In genomic region chr6:132513821-132514545, GRCh38 we compare ENCODE assay signal across 11 cellular contexts. TPM values are rescaled to one million over a fixed set of nuclear protein-coding genes. Genes with fewer than 3 reads are reported as not detected.
DNase-seq lines count a peak whose midpoint lies in the region; ATAC-seq, FAIRE-seq and TF ChIP-seq lines count a peak whose summit lies in the region.
"Had no signal": no experiment of that assay in that cellular context is flagged by ENCODE, and none has a peak within 500 bp of the region (broad histone marks: within the 10 kb centered on the region; RNA-seq: fewer than 3 reads in every experiment).

No MANE protein-coding gene starts in this region.

- H3K27ac ChIP-seq in GM23248 (peak overlapping the region; percentile 72), RWPE2 (ENCODE audit: poor library complexity, severe bottlenecking) (peak overlapping the region; percentile 27), epithelial cell of prostate (peak overlapping the region; percentile 78), gastrocnemius medialis (peak overlapping the region in 2 of 4 donors; percentile 85 to 93)

- peak overlapping the region; percentile 96 for H3K4me2 ChIP-seq in GM23248 (ENCODE audit: unreplicated experiment)

- no peak for TF ChIP-seq CTCF in RWPE2 (IDR thresholded peaks at IDR 0.05; ENCODE audit: poor library complexity, severe bottlenecking)
- no peak for TF ChIP-seq CTCF in gastrocnemius medialis (IDR thresholded peaks at IDR 0.05 in 4 of 5, conservative IDR thresholded peaks at IDR 0.05 in 1 of 5)

- DNase-seq in GM23248, result no peak
- DNase-seq in RWPE2 (ENCODE audit: low spot score), result no peak
- DNase-seq in epithelial cell of prostate (ENCODE audit: low read depth, low spot score), result no peak
- no peak for DNase-seq in gastrocnemius medialis
- DNase-seq in KG1 (lab: John Stamatoyannopoulos, UW), result no peak
- DNase-seq in urothelium cell line (ENCODE audit: low spot score), result no peak
- DNase-seq in effector CD4-positive, alpha-beta T cell, result no peak
- no peak for DNase-seq in DMS 273 treated with DMSO at 0.1 percent for 48 hours (lab: John Stamatoyannopoulos, UW)
- DNase-seq: brain microvascular endothelial cell had no signal

- H3K9me3 ChIP-seq in GM23248 (ENCODE audit: low read depth) (no peaks in the 10 kb centered on the region), RWPE2 (ENCODE audit: severe bottlenecking) (peaks cover 4% of the 10 kb centered on the region), gastrocnemius medialis (no peaks in the 10 kb centered on the region)

- no peak for FAIRE-seq in urothelium cell line (lab: Jason Lieb, UNC)

- WGBS in GM23248 (ENCODE audit: low coverage in 1 of 2, low lambda C conversion rate in 2 of 2, missing lambda C conversion rate in 2 of 2), 2 experiments, result 61 to 78% methylated on average over 3 of the region's 3 CpGs

- peaks cover 3% of the 10 kb centered on the region for H4K20me1 ChIP-seq in GM23248 (ENCODE audit: insufficient read depth)

- peaks cover 16% of the 10 kb centered on the region for H3F3A ChIP-seq in GM23248 (ENCODE audit: insufficient read depth)

- peak overlapping the region; percentile 94 for H2AFZ ChIP-seq in GM23248

- no peaks in the 10 kb centered on the region for H3K9me2 ChIP-seq in GM23248 (ENCODE audit: insufficient read depth)

- ATAC-seq in RWPE2 (ENCODE audit: low read depth) (no peak), gastrocnemius medialis (no peak)

- H3K79me2 ChIP-seq in GM23248 (ENCODE audit: insufficient read depth), result peaks cover 38% of the 10 kb centered on the region

- H3K36me3 ChIP-seq in GM23248 (ENCODE audit: low read depth) (no peaks in the 10 kb centered on the region), RWPE2 (ENCODE audit: low read depth) (no peaks in the 10 kb centered on the region), gastrocnemius medialis (no peaks in the 10 kb centered on the region)
- H3K36me3 ChIP-seq: brain microvascular endothelial cell had no signal

- H3K4me3 ChIP-seq in GM23248 (peak overlapping the region; percentile 93), RWPE2 (ENCODE audit: severe bottlenecking) (no peak overlapping the region), gastrocnemius medialis (peak overlapping the region in 3 of 4 donors; percentile 77 to 93 (median 84))

- TF ChIP-seq POLR2A in gastrocnemius medialis (IDR thresholded peaks at IDR 0.05), result no peak

- H3K4me1 ChIP-seq in GM23248 (ENCODE audit: insufficient read depth), result peaks cover 33% of the 10 kb centered on the region
- peaks cover 16% of the 10 kb centered on the region for H3K4me1 ChIP-seq in RWPE2 (ENCODE audit: insufficient read depth, poor library complexity, severe bottlenecking)
- peaks cover 15 to 20% of the 10 kb centered on the region in 2 donors for H3K4me1 ChIP-seq in gastrocnemius medialis

- intact Hi-C loops in gastrocnemius medialis (cut with DNase I; ENCODE audit: low total_unique reads), result loop anchor here (10.0 kb wide), 1 partner anchor 1051 kb away; no protein-coding TSS in a partner anchor

- in situ Hi-C loops in GM23248 (cut with MboI), result no loop called here
- in situ Hi-C loops in gastrocnemius medialis (cut with MboI; ENCODE audit: low sequenced_read_pairs in 4 of 4), result loop anchor here in 2 of 4 donors (25.0 kb wide), 2 partner anchors 298 to 1048 kb away; partner anchors contain the start of gene RPS12 (in 1 of the 2)

- H3K27me3 ChIP-seq in GM23248 (replicated peaks; ENCODE audit: insufficient read depth) (no peaks in the 10 kb centered on the region), RWPE2 (ENCODE audit: insufficient read depth, poor library complexity, severe bottlenecking) (no peaks in the 10 kb centered on the region), gastrocnemius medialis (no peaks in the 10 kb centered on the region)
- H3K27me3 ChIP-seq: brain microvascular endothelial cell had no signal

- H3K9ac ChIP-seq in GM23248, result peak overlapping the region; percentile 87

RNA-seq across cellular contexts. Expression of gene STX7, which starts 1.1 kb away (rescaled TPM):
- total RNA-seq in GM23248 (2014; rRNA removed; shearing (Covaris generic)), result 47.2 and 61.5 TPM in 2 replicates
- polyA plus RNA-seq in GM23248 (2016; fragmentation: Nextera tagmentation; extraction: Ambion mirVana), result 52.9 and 59.8 TPM in 2 replicates
- total RNA-seq in gastrocnemius medialis, result 10 to 100 TPM; 18.2 to 64.3 (median 20.6) TPM

RNA-seq across cellular contexts. Expression of gene TAAR9, which starts 24.1 kb away (rescaled TPM):
- not detected in 2 replicates for total RNA-seq in GM23248 (2014; rRNA removed; shearing (Covaris generic))
- polyA plus RNA-seq in GM23248 (2016; fragmentation: Nextera tagmentation; extraction: Ambion mirVana), result not detected in 2 replicates
- not detected for total RNA-seq in gastrocnemius medialis
- total RNA-seq: posterior vena cava, SK-MEL-5 had no signal

RNA-seq across cellular contexts. Expression of gene TAAR8, which starts 38.5 kb away (rescaled TPM):
- total RNA-seq in GM23248 (2014; rRNA removed; shearing (Covaris generic)), result not detected in 2 replicates
- polyA plus RNA-seq in GM23248 (2016; fragmentation: Nextera tagmentation; extraction: Ambion mirVana), result not detected in 2 replicates
- not detected for total RNA-seq in gastrocnemius medialis
- total RNA-seq: posterior vena cava, SK-MEL-5 had no signal

RNA-seq across cellular contexts. Expression of gene TAAR6, which starts 56.1 kb away (rescaled TPM):
- not detected in 2 replicates for total RNA-seq in GM23248 (2014; rRNA removed; shearing (Covaris generic))
- not detected in 2 replicates for polyA plus RNA-seq in GM23248 (2016; fragmentation: Nextera tagmentation; extraction: Ambion mirVana)
- not detected for total RNA-seq in gastrocnemius medialis
- total RNA-seq: posterior vena cava, SK-MEL-5 had no signal
